ENCODE assay signal across 21 cellular contexts in the genomic region with DNA sequence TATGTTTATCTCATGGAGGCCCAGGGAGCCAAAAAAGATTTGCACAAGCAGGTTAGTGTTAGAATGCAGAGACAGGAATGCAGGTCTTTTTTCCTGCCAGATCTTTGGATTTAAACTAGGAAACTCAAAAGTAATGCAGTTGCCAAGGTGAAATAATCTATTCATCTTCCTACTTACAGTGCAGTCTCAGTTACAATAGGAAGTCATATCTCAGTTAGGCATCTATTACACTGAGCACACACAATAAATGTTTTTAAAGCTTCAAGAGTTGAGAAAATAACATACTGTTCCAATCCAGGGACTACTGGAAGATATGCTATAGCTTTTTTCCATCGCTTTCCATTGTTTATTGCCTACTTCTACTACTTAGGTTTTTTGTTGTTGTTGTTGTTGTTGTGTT.
"Had no signal": no experiment of that assay in that cellular context is flagged by ENCODE, and none has a peak within 500 bp of the region (broad histone marks: within the 10 kb centered on the region; RNA-seq: fewer than 3 reads in every experiment).

No MANE protein-coding gene starts in this region.

- H3K36me3 Mint-ChIP-seq: memory B cell, naive B cell had no signal

- H3K4me1 ChIP-seq: colonic mucosa, lower lobe of right lung, sigmoid colon had no signal

- DNase-seq: colonic mucosa; dermis blood vessel endothelial cell; erythroblast; foreskin melanocyte; heart left ventricle; hippocampal formation; lower lobe of right lung; midbrain; naive B cell; nephron progenitor cell; posterior cingulate gyrus; sigmoid colon; stimulated activated naive CD4-positive, alpha-beta T cell; stomach; trophoblast cell had no signal

- H3K27me3 Mint-ChIP-seq: memory B cell had no signal

- H3K27ac ChIP-seq: colonic mucosa, lower lobe of right lung, neutrophil, sigmoid colon, stomach had no signal

- H3K4me1 Mint-ChIP-seq: memory B cell, naive B cell had no signal

- H3K36me3 ChIP-seq: colonic mucosa, heart left ventricle, lower lobe of right lung, neutrophil, sigmoid colon, stomach had no signal

- FAIRE-seq: islet of Langerhans, urothelium cell line had no signal

- H3K27me3 ChIP-seq: colonic mucosa, heart left ventricle, neutrophil, sigmoid colon, stomach had no signal

- H3K4me3 Mint-ChIP-seq: memory B cell, naive B cell, nephron progenitor cell had no signal

- H3K9me3 Mint-ChIP-seq: nephron progenitor cell had no signal

- H3K9me3 ChIP-seq: colonic mucosa, heart left ventricle, lower lobe of right lung, neutrophil, sigmoid colon, stomach had no signal

- ATAC-seq: left lobe of liver, lower lobe of right lung had no signal

- H3K27ac Mint-ChIP-seq: memory B cell, naive B cell, nephron progenitor cell had no signal

- H3K4me3 ChIP-seq: colonic mucosa, heart left ventricle, lower lobe of right lung, sigmoid colon, skin epidermis, stomach had no signal
